ENCODE assay signal across 32 cellular contexts in the genomic region with DNA sequence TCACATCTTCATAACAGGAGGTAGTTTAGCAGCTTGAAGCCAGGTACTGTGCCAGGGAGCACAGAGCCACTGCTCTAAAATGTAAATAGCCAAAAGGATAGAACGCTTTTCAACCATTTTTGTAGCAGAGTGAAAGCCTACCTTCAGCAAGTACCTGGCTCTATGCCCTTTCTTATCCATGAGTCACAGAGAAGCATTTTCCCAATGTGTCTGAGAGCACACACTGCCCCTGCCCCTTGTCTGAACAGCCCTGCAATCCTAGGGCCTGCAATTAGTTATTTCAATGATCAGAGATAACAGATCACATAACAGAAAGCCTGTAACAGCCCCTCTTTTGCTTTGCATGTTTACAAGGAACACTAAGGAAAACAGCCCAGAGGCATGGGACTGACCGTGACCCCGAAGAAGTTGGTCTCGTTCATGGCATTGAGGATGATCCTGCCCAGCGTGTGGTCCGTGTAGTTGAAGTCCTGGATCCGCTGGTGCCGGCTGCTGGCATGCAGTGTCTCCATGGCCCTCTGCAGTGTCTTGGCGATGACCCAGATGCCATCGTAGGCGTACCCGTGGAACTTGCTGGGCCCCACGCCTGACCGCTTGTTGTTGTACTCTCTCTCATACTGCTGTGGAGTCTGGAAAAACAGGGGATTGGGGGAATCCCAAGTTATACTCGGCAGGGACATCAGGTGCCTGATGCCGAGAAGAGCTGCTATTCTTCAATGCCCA.
DNase-seq lines count a peak whose midpoint lies in the region; ATAC-seq and TF ChIP-seq lines count a peak whose summit lies in the region.
"Had no signal": no experiment of that assay in that cellular context is flagged by ENCODE, and none has a peak within 500 bp of the region (broad histone marks: within the 10 kb centered on the region; RNA-seq: fewer than 3 reads in every experiment).

No MANE protein-coding gene starts in this region.

- peaks cover 0 to 2% of the 10 kb centered on the region in 2 donors for H3K9me3 ChIP-seq in left lung
- H3K9me3 ChIP-seq: upper lobe of right lung had no signal

- POLR2A ChIA-PET in RWPE1 (lab: Yijun Ruan, JAX; ENCODE audit: low non-redundant PET) = no interaction called here

- CTCF ChIA-PET in RWPE1 (lab: Yijun Ruan, JAX) = no interaction called here

- H3K27me3 ChIP-seq in left lung = peaks cover 0 to 7% of the 10 kb centered on the region in 2 donors
- H3K27me3 ChIP-seq: upper lobe of right lung had no signal

- peak; percentile 47 for DNase-seq in AG10803 (ENCODE audit: low read depth)
- DNase-seq in RWPE1 (ENCODE audit: low spot score) = peak; percentile 44
- peak; percentile 16 for DNase-seq in choroid plexus epithelial cell (ENCODE audit: low read depth)
- DNase-seq in left lung = no peak
- no peak for DNase-seq in T-helper 9 cell
- no peak for DNase-seq in activated T-helper 2 cell treated with anti-CD3 and anti-CD28 coated beads, Interferon-gamma antibody, Interleukin-2, Interleukin-4, amounts not matched to agents 10 μg/mL and 5 μg/mL and 100 μg/mL, durations not matched to agents 14 hours and 24 hours and 36 hours (ENCODE audit: low spot score)
- no peak for DNase-seq in Kasumi-1 (lab: John Stamatoyannopoulos, UW)
- DNase-seq: activated CD4-positive, alpha-beta T cell treated with anti-CD3 and anti-CD28 coated beads for 48 hours; activated effector memory CD4-positive, alpha-beta T cell treated with Interleukin-2 at 50 U/mL for 16 hours; activated T-cell treated with anti-CD3 and anti-CD28 coated beads for 4 hours; CD4-positive, alpha-beta memory T cell; hippocampal formation; Karpas-422; MV-4-11; NCI-H1436; NCI-H2081 treated with DMSO at 0.1 percent for 48 hours; NCI-H226; NCI-H526 treated with DMSO at 0.1 percent for 48 hours; nephron progenitor cell; PC-9; Right ventricle myocardium superior; stimulated activated naive CD4-positive, alpha-beta T cell treated with Interleukin-2 at 50 U/mL for 16 hours; upper lobe of right lung; WERI-Rb-1 had no signal

- H3K4me3 ChIP-seq in AG10803 (ENCODE audit: low read length) = no peak overlapping the region
- H3K4me3 ChIP-seq in choroid plexus epithelial cell (ENCODE audit: low read depth, low read length) = no peak overlapping the region
- no peak overlapping the region for H3K4me3 ChIP-seq in left lung
- H3K4me3 ChIP-seq: esophagus muscularis mucosa, PC-9, suprapubic skin, upper lobe of right lung had no signal

- no peaks in the 10 kb centered on the region for H3K4me1 ChIP-seq in left lung
- H3K4me1 ChIP-seq: esophagus muscularis mucosa, upper lobe of right lung had no signal

- H3K27ac ChIP-seq in RWPE1 (no peak overlapping the region), left lung (no peak overlapping the region)
- H3K27ac ChIP-seq: esophagus muscularis mucosa, PC-9, suprapubic skin, upper lobe of right lung, WERI-Rb-1 had no signal

- no peak overlapping the region for H3K27ac Mint-ChIP-seq in activated T-helper 2 cell treated with anti-CD3 and anti-CD28 coated beads, Interferon-gamma antibody, Interleukin-2, Interleukin-4, amounts not matched to agents 10 μg/mL and 5 μg/mL and 100 μg/mL, durations not matched to agents 14 hours and 24 hours and 36 hours
- H3K27ac Mint-ChIP-seq: activated naive CD4-positive, alpha-beta T cell treated with anti-CD3 and anti-CD28 coated beads, Interleukin-2, amount 50 U/mL, for 72 hours; dendritic cell treated with granulocyte-macrophage colony-stimulating factor and Interleukin-4, amounts not matched to agents 40 ng/mL and 50 ng/mL, for 4 days; memory B cell; nephron progenitor cell; T-helper 2 cell treated with Interferon-gamma antibody and Interleukin-4, amounts not matched to agents 5 μg/mL and 100 μg/mL, for 36 hours had no signal

- no peak for TF ChIP-seq CTCF in AG10803 (conservative IDR thresholded peaks at IDR 0.05; ENCODE audit: low read length)
- no peak for TF ChIP-seq CTCF in RWPE1 (conservative IDR thresholded peaks at IDR 0.05; ENCODE audit: low read depth)
- no peak for TF ChIP-seq CTCF in choroid plexus epithelial cell (conservative IDR thresholded peaks at IDR 0.05; ENCODE audit: low read depth, low read length)
- no peak for TF ChIP-seq CTCF in left lung (IDR thresholded peaks at IDR 0.05)

- H3K4me3 Mint-ChIP-seq in activated T-helper 2 cell treated with anti-CD3 and anti-CD28 coated beads, Interferon-gamma antibody, Interleukin-2, Interleukin-4, amounts not matched to agents 10 μg/mL and 5 μg/mL and 100 μg/mL, durations not matched to agents 14 hours and 24 hours and 36 hours (ENCODE audit: low read depth) = no peak overlapping the region
- H3K4me3 Mint-ChIP-seq: CD4-positive, alpha-beta memory T cell; dendritic cell treated with granulocyte-macrophage colony-stimulating factor and Interleukin-4, amounts not matched to agents 40 ng/mL and 50 ng/mL, for 4 days; memory B cell; nephron progenitor cell; T-helper 2 cell treated with Interferon-gamma antibody and Interleukin-4, amounts not matched to agents 5 μg/mL and 100 μg/mL, for 36 hours had no signal

- no peaks in the 10 kb centered on the region for H3K4me1 Mint-ChIP-seq in activated T-helper 2 cell treated with anti-CD3 and anti-CD28 coated beads, Interferon-gamma antibody, Interleukin-2, Interleukin-4, amounts not matched to agents 10 μg/mL and 5 μg/mL and 100 μg/mL, durations not matched to agents 14 hours and 24 hours and 36 hours (ENCODE audit: low read depth)
- H3K4me1 Mint-ChIP-seq: CD4-positive, alpha-beta memory T cell had no signal

- H3K36me3 Mint-ChIP-seq in activated T-helper 2 cell treated with anti-CD3 and anti-CD28 coated beads, Interferon-gamma antibody, Interleukin-2, Interleukin-4, amounts not matched to agents 10 μg/mL and 5 μg/mL and 100 μg/mL, durations not matched to agents 14 hours and 24 hours and 36 hours (ENCODE audit: low read depth) = no peaks in the 10 kb centered on the region
- H3K36me3 Mint-ChIP-seq: CD4-positive, alpha-beta memory T cell; memory B cell had no signal

- no peaks in the 10 kb centered on the region for H3K27me3 Mint-ChIP-seq in activated T-helper 2 cell treated with anti-CD3 and anti-CD28 coated beads, Interferon-gamma antibody, Interleukin-2, Interleukin-4, amounts not matched to agents 10 μg/mL and 5 μg/mL and 100 μg/mL, durations not matched to agents 14 hours and 24 hours and 36 hours (ENCODE audit: low read depth)

- ATAC-seq in left lung (peak; percentile 52), GM19397 (IDR thresholded peaks at IDR 0.05; ENCODE audit: unreplicated experiment) (no peak)
- ATAC-seq: activated naive CD4-positive, alpha-beta T cell treated with anti-CD3 and anti-CD28 coated beads, Interleukin-2, amount 50 U/mL, for 72 hours; HepG2; upper lobe of right lung had no signal

- intact Hi-C loops in left lung (cut with DNase I) = no loop called here
- intact Hi-C loops in activated T-helper 2 cell treated with anti-CD3 and anti-CD28 coated beads, Interferon-gamma antibody, Interleukin-2, Interleukin-4, amounts not matched to agents 10 μg/mL and 5 μg/mL and 100 μg/mL, durations not matched to agents 14 hours and 24 hours and 36 hours (cut with micrococcal nuclease) = no loop called here

- no peaks in the 10 kb centered on the region for H3K36me3 ChIP-seq in left lung
- H3K36me3 ChIP-seq: esophagus muscularis mucosa, suprapubic skin, upper lobe of right lung had no signal

- H3K9me3 Mint-ChIP-seq in activated T-helper 2 cell treated with anti-CD3 and anti-CD28 coated beads, Interferon-gamma antibody, Interleukin-2, Interleukin-4, amounts not matched to agents 10 μg/mL and 5 μg/mL and 100 μg/mL, durations not matched to agents 14 hours and 24 hours and 36 hours = no peaks in the 10 kb centered on the region
- H3K9me3 Mint-ChIP-seq: memory B cell had no signal

Comparison
In these comparisons a context has a peak if more than half of its experiments do, and no peak if none do; other contexts are left out.
1. DNase-seq: peak in AG10803 (single experiment), RWPE1 (single experiment) and choroid plexus epithelial cell (single experiment); none in left lung (0 of 2), T-helper 9 cell (single experiment), activated T-helper 2 cell treated with anti-CD3 and anti-CD28 coated beads, Interferon-gamma antibody, Interleukin-2, Interleukin-4, amounts not matched to agents 10 μg/mL and 5 μg/mL and 100 μg/mL, durations not matched to agents 14 hours and 24 hours and 36 hours (single experiment) and Kasumi-1 (0 of 2).